Comparison of ENCODE assay signal across 8 cellular contexts in genomic region chr18:48929212-48929612, GRCh38. TPM values are rescaled to one million over a fixed set of nuclear protein-coding genes. Genes with fewer than 3 reads are reported as not detected.
DNase-seq lines count a peak whose midpoint lies in the region; ATAC-seq and TF ChIP-seq lines count a peak whose summit lies in the region.
"Had no signal": no experiment of that assay in that cellular context is flagged by ENCODE, and none has a peak within 500 bp of the region (broad histone marks: within the 10 kb centered on the region; RNA-seq: fewer than 3 reads in every experiment).

No MANE protein-coding gene starts in this region.

- H3K9ac ChIP-seq in iPS-20b (ENCODE audit: low read depth, low read length) = peak overlapping the region; percentile 20; the same call in 1 of the 2 replicates

- no peak for TF ChIP-seq EP300 in stomach (IDR thresholded peaks at IDR 0.05)

- no peak for DNase-seq in HFFc6
- DNase-seq in activated CD8-positive, alpha-beta T cell treated with anti-CD3 and anti-CD28 coated beads, Interleukin-2, amount 10 ng/mL, durations not matched to agents 7 days and 5 days = no peak
- DNase-seq in stomach = no peak
- no peak for DNase-seq in epidermal melanocyte (ENCODE audit: insufficient read length, low spot score)
- DNase-seq in NCI-H526 (lab: John Stamatoyannopoulos, UW) = no peak
- DNase-seq: cerebellar nuclear complex had no signal

- no peak for ATAC-seq in activated CD8-positive, alpha-beta T cell treated with anti-CD3 and anti-CD28 coated beads, Interleukin-2, amount 10 ng/mL, durations not matched to agents 7 days and 5 days
- ATAC-seq in GM21529 (IDR thresholded peaks at IDR 0.05; ENCODE audit: unreplicated experiment) = no peak

- H3K27me3 Mint-ChIP-seq in HFFc6 (ENCODE audit: insufficient read depth) = no peaks in the 10 kb centered on the region; the same call in 1 of the 2 replicates
- H3K27me3 Mint-ChIP-seq in activated CD8-positive, alpha-beta T cell treated with anti-CD3 and anti-CD28 coated beads, Interleukin-2, amount 10 ng/mL, durations not matched to agents 7 days and 5 days (ENCODE audit: low read depth) = no peaks in the 10 kb centered on the region

- no peaks in the 10 kb centered on the region for H3K27me3 ChIP-seq in iPS-20b (ENCODE audit: insufficient read depth, low read length)
- no peaks in the 10 kb centered on the region for H3K27me3 ChIP-seq in stomach

- intact Hi-C loops in stomach (cut with DNase I; ENCODE audit: low total_unique reads) = no loop called here

- WGBS in stomach, 5 donors = 14 to 34% (median 17%) methylated on average over 2 of the region's 2 CpGs

- CTCF ChIA-PET in activated CD8-positive, alpha-beta T cell treated with anti-CD3 and anti-CD28 coated beads, Interleukin-2, amount 10 ng/mL, durations not matched to agents 7 days and 5 days (lab: Charles Lee) = interaction anchor here (0.7 to 1.8 kb wide), 4 partner anchors 9 to 253 kb away, joined by 3 to 5 read pairs (median 4); no protein-coding TSS in a partner anchor

- peaks cover 20% of the 10 kb centered on the region; the same call in 1 of the 2 replicates for H3K36me3 Mint-ChIP-seq in HFFc6 (ENCODE audit: low read depth)
- H3K36me3 Mint-ChIP-seq in activated CD8-positive, alpha-beta T cell treated with anti-CD3 and anti-CD28 coated beads, Interleukin-2, amount 10 ng/mL, durations not matched to agents 7 days and 5 days (ENCODE audit: low read depth) = peaks cover 67% of the 10 kb centered on the region

- peaks cover 64% of the 10 kb centered on the region for H3K4me1 ChIP-seq in iPS-20b (ENCODE audit: insufficient read depth, low read length)
- H3K4me1 ChIP-seq in stomach = peaks cover 98 to 100% (median 99%) of the 10 kb centered on the region in 4 donors

- no peaks in the 10 kb centered on the region for H3K9me3 ChIP-seq in iPS-20b (ENCODE audit: insufficient read depth, low read depth, low read length)
- no peaks in the 10 kb centered on the region for H3K9me3 ChIP-seq in stomach

- no peak overlapping the region for H3K4me3 ChIP-seq in iPS-20b (ENCODE audit: low read length)
- peak overlapping the region in 1 of 4 donors; percentile 25 for H3K4me3 ChIP-seq in stomach

- peak overlapping the region; percentile 93 for H3K27ac Mint-ChIP-seq in HFFc6
- H3K27ac Mint-ChIP-seq in activated CD8-positive, alpha-beta T cell treated with anti-CD3 and anti-CD28 coated beads, Interleukin-2, amount 10 ng/mL, durations not matched to agents 7 days and 5 days = peak overlapping the region; percentile 88

- no peak for TF ChIP-seq POLR2A in stomach (IDR thresholded peaks at IDR 0.05)

- TF ChIP-seq CTCF in HFFc6 (IDR thresholded peaks at IDR 0.05) = no peak
- no peak for TF ChIP-seq CTCF in stomach (IDR thresholded peaks at IDR 0.05)

- no peak overlapping the region for H3K27ac ChIP-seq in iPS-20b (ENCODE audit: low read length)
- H3K27ac ChIP-seq in stomach = peak overlapping the region; percentile 76 to 100 (median 97)

- peaks cover 100% of the 10 kb centered on the region for H3K4me1 Mint-ChIP-seq in HFFc6 (ENCODE audit: low read depth)
- peaks cover 99% of the 10 kb centered on the region for H3K4me1 Mint-ChIP-seq in activated CD8-positive, alpha-beta T cell treated with anti-CD3 and anti-CD28 coated beads, Interleukin-2, amount 10 ng/mL, durations not matched to agents 7 days and 5 days (ENCODE audit: low read depth)

- no peaks in the 10 kb centered on the region for H3K36me3 ChIP-seq in iPS-20b (ENCODE audit: insufficient read depth, low read depth, low read length)
- H3K36me3 ChIP-seq in stomach = no peaks in the 10 kb centered on the region

- peak overlapping the region; percentile 82 for H3K4me3 Mint-ChIP-seq in HFFc6
- peak overlapping the region; percentile 68 for H3K4me3 Mint-ChIP-seq in activated CD8-positive, alpha-beta T cell treated with anti-CD3 and anti-CD28 coated beads, Interleukin-2, amount 10 ng/mL, durations not matched to agents 7 days and 5 days

- POLR2A ChIA-PET in activated CD8-positive, alpha-beta T cell treated with anti-CD3 and anti-CD28 coated beads, Interleukin-2, amount 10 ng/mL, durations not matched to agents 7 days and 5 days (lab: Charles Lee) = interaction anchor here (0.7 to 1.6 kb wide), 6 partner anchors 8 to 94 kb away, joined by 3 to 5 read pairs (median 3); no protein-coding TSS in a partner anchor

- no peaks in the 10 kb centered on the region for H3K9me3 Mint-ChIP-seq in HFFc6
- no peaks in the 10 kb centered on the region for H3K9me3 Mint-ChIP-seq in activated CD8-positive, alpha-beta T cell treated with anti-CD3 and anti-CD28 coated beads, Interleukin-2, amount 10 ng/mL, durations not matched to agents 7 days and 5 days (ENCODE audit: insufficient read depth)

RNA-seq across cellular contexts. Expression of gene SMAD7, which starts 21.6 kb away (rescaled TPM):
- 10 to 100 TPM; 29.6 to 35.8 (median 30.7) TPM for total RNA-seq in HFFc6 (2021; fragmentation: NEBNext Ultra II Directional; extraction: Animal tissue kit (Norgen Biotek cat#: 25700))
- total RNA-seq in activated CD8-positive, alpha-beta T cell treated with anti-CD3 and anti-CD28 coated beads, Interleukin-2, amount 10 ng/mL, durations not matched to agents 7 days and 5 days = 10 to 100 TPM; 23.8 to 24.1 TPM
- total RNA-seq in stomach = 100 to 1,000 TPM in 1 of 5 donors, 10 to 100 TPM in 3, 1 to 10 TPM in 1; 7.0 to 123 (median 29.3) TPM
- 10 to 100 TPM in 1 of 3 donors, 1 to 10 TPM in 2; 4.5 to 10.1 (median 9.9) TPM for polyA plus RNA-seq in stomach
